21 cellular contexts compared by ENCODE assay signal in the genomic region with DNA sequence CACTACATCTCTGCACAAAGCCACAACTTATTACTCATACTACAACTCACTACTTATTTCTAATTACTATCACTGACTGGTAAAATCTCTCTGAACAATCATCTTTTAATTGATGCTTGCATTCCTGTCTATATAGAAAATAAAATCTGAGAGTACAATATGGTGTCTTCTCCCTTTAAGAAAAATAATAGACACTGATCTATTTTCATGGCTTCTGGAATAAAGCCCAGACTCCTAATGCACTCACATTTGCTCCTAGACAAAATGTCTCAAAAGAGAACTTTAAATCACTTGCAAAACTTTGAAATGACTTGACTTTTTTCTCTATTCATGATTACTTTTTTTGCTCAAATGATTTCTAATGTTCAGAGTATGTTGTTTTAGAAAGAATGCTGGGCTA.
"Had no signal": no experiment of that assay in that cellular context is flagged by ENCODE, and none has a peak within 500 bp of the region (broad histone marks: within the 10 kb centered on the region; RNA-seq: fewer than 3 reads in every experiment).

No MANE protein-coding gene starts in this region.

- H3K27me3 ChIP-seq: esophagus squamous epithelium, gastrocnemius medialis, heart left ventricle, left lung, right atrium auricular region, tibial nerve had no signal

- H3K4me3 Mint-ChIP-seq: activated CD4-positive, alpha-beta memory T cell treated with anti-CD3 and anti-CD28 coated beads, Interleukin-2, amount 10 ng/mL, durations not matched to agents 7 days and 5 days; activated CD4-positive, alpha-beta T cell treated with anti-CD3 and anti-CD28 coated beads for 36 hours; activated naive CD4-positive, alpha-beta T cell treated with anti-CD3 and anti-CD28 coated beads, Interleukin-2, amount 10 ng/mL, durations not matched to agents 7 days and 5 days; dendritic cell treated with granulocyte-macrophage colony-stimulating factor and Interleukin-4, amounts not matched to agents 40 ng/mL and 50 ng/mL, for 4 days; effector memory CD8-positive, alpha-beta T cell; neural crest cell; T-helper 2 cell treated with Interferon-gamma antibody and Interleukin-4, amounts not matched to agents 5 μg/mL and 100 μg/mL, for 36 hours had no signal

- H3K27ac Mint-ChIP-seq: activated CD4-positive, alpha-beta memory T cell treated with anti-CD3 and anti-CD28 coated beads, Interleukin-2, amount 10 ng/mL, durations not matched to agents 7 days and 5 days; activated CD4-positive, alpha-beta T cell treated with anti-CD3 and anti-CD28 coated beads for 36 hours; activated naive CD4-positive, alpha-beta T cell treated with anti-CD3 and anti-CD28 coated beads, Interleukin-2, amount 10 ng/mL, durations not matched to agents 7 days and 5 days; dendritic cell treated with granulocyte-macrophage colony-stimulating factor and Interleukin-4, amounts not matched to agents 40 ng/mL and 50 ng/mL, for 4 days; effector memory CD8-positive, alpha-beta T cell; T-helper 2 cell treated with Interferon-gamma antibody and Interleukin-4, amounts not matched to agents 5 μg/mL and 100 μg/mL, for 36 hours had no signal

- DNase-seq: activated CD4-positive, alpha-beta memory T cell treated with anti-CD3 and anti-CD28 coated beads, Interleukin-2, amount 10 ng/mL, durations not matched to agents 7 days and 5 days; activated CD4-positive, alpha-beta T cell treated with anti-CD3 and anti-CD28 coated beads for 36 hours; activated naive CD4-positive, alpha-beta T cell treated with anti-CD3 and anti-CD28 coated beads, Interleukin-2, amount 10 ng/mL, durations not matched to agents 7 days and 5 days; activated T-cell treated with anti-CD3 and anti-CD28 coated beads, Interleukin-2, amount 50 U/mL, for 1 hour; effector memory CD8-positive, alpha-beta T cell; esophagus squamous epithelium; gastrocnemius medialis; heart left ventricle; kidney; left lung; stimulated activated CD4-positive, alpha-beta T cell treated with anti-CD3 and anti-CD28 coated beads, Interleukin-2, amount 100 ng/mL, for 24 hours; stimulated activated naive CD4-positive, alpha-beta T cell treated with Interleukin-2 at 50 U/mL for 16 hours; substantia nigra had no signal

- H3K9me3 ChIP-seq: esophagus squamous epithelium, gastrocnemius medialis, heart left ventricle, left lung, prostate gland, right atrium auricular region, tibial nerve had no signal

- FAIRE-seq: kidney, TTC549, urothelium cell line had no signal

- H3K4me3 ChIP-seq: esophagus squamous epithelium, gastrocnemius medialis, heart left ventricle, left lung, prostate gland, right atrium auricular region, tibial nerve had no signal

- H3K27ac ChIP-seq: esophagus squamous epithelium, heart left ventricle, left lung, prostate gland, right atrium auricular region, tibial nerve had no signal

- H3K27me3 Mint-ChIP-seq: activated CD4-positive, alpha-beta memory T cell treated with anti-CD3 and anti-CD28 coated beads, Interleukin-2, amount 10 ng/mL, durations not matched to agents 7 days and 5 days; activated CD4-positive, alpha-beta T cell treated with anti-CD3 and anti-CD28 coated beads for 36 hours; activated naive CD4-positive, alpha-beta T cell treated with anti-CD3 and anti-CD28 coated beads, Interleukin-2, amount 10 ng/mL, durations not matched to agents 7 days and 5 days; dendritic cell treated with granulocyte-macrophage colony-stimulating factor and Interleukin-4, amounts not matched to agents 40 ng/mL and 50 ng/mL, for 4 days; effector memory CD8-positive, alpha-beta T cell had no signal

- H3K9me3 Mint-ChIP-seq: activated CD4-positive, alpha-beta memory T cell treated with anti-CD3 and anti-CD28 coated beads, Interleukin-2, amount 10 ng/mL, durations not matched to agents 7 days and 5 days; activated naive CD4-positive, alpha-beta T cell treated with anti-CD3 and anti-CD28 coated beads, Interleukin-2, amount 10 ng/mL, durations not matched to agents 7 days and 5 days; dendritic cell treated with granulocyte-macrophage colony-stimulating factor and Interleukin-4, amounts not matched to agents 40 ng/mL and 50 ng/mL, for 4 days; effector memory CD8-positive, alpha-beta T cell; neural crest cell; T-helper 2 cell treated with Interferon-gamma antibody and Interleukin-4, amounts not matched to agents 5 μg/mL and 100 μg/mL, for 36 hours had no signal

- H3K4me1 Mint-ChIP-seq: activated CD4-positive, alpha-beta memory T cell treated with anti-CD3 and anti-CD28 coated beads, Interleukin-2, amount 10 ng/mL, durations not matched to agents 7 days and 5 days; activated naive CD4-positive, alpha-beta T cell treated with anti-CD3 and anti-CD28 coated beads, Interleukin-2, amount 10 ng/mL, durations not matched to agents 7 days and 5 days; neural crest cell had no signal

- H3K4me1 ChIP-seq: esophagus squamous epithelium, left lung, prostate gland, right atrium auricular region had no signal
